ENCODE assay signal across 20 cellular contexts in the genomic region with DNA sequence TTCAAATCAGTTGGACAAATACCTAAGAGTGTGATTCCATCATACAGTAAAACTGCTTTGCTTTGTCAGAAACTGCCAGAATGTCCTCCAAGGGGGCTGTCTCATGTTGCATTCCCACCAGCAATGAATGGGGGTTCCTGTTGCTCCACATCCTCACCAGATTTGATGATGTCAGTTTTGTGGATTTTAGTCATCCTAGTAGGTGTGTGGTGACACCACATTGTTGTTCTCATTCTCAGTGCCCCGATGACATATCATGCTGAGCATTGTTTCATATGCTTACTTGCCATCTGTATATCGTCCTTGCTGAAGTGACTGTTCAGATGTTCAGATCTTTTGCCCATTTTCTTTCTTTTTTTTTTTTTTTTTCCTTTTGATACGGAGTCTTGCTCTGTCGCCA. TPM values are rescaled to one million over a fixed set of nuclear protein-coding genes. Genes with fewer than 3 reads are reported as not detected.
DNase-seq lines count a peak whose midpoint lies in the region; ATAC-seq, FAIRE-seq and TF ChIP-seq lines count a peak whose summit lies in the region.
"Had no signal": no experiment of that assay in that cellular context is flagged by ENCODE, and none has a peak within 500 bp of the region (broad histone marks: within the 10 kb centered on the region; RNA-seq: fewer than 3 reads in every experiment).

No MANE protein-coding gene starts in this region.

- in situ Hi-C loops in IMR-90 (cut with MboI; ENCODE audit: low sequenced_read_pairs) = no loop called here

- H3K27ac Mint-ChIP-seq in activated T-cell treated with anti-CD3 and anti-CD28 coated beads, Interleukin-2, amount 50 U/mL, for 24 hours = peak overlapping the region; percentile 4

- no peaks in the 10 kb centered on the region for H3K27me3 Mint-ChIP-seq in activated T-cell treated with anti-CD3 and anti-CD28 coated beads, Interleukin-2, amount 50 U/mL, for 24 hours

- H2AFZ ChIP-seq in IMR-90 (replicated peaks; ENCODE audit: low read length, poor library complexity) = no peak overlapping the region

- 0 out of 2 replicates have a peak, but pooled peaks cover 6% of the 10 kb centered on the region for H3K9me1 ChIP-seq in IMR-90 (ENCODE audit: insufficient read depth, low read length)

- H3K4me3 ChIP-seq in IMR-90 (ENCODE audit: insufficient read depth, low read depth, low read length) = no peak overlapping the region
- H3K4me3 ChIP-seq in bronchial epithelial cell (ENCODE audit: low read depth, low read length) = no peak overlapping the region
- H3K4me3 ChIP-seq: HAP-1 had no signal

- no peak overlapping the region for H2BK120ac ChIP-seq in IMR-90 (ENCODE audit: low read depth, low read length)

- H3K79me1 ChIP-seq in IMR-90 (ENCODE audit: low read depth in 1 of 2, low read length in 2 of 2) = no peaks in the 10 kb centered on the region

- TF ChIP-seq POLR2A in IMR-90 (IDR thresholded peaks at IDR 0.05; ENCODE audit: low read depth, low read length) = no peak

- no peak overlapping the region for H4K8ac ChIP-seq in IMR-90 (ENCODE audit: low read depth in 2 of 2, low read length in 2 of 2)

- H3K36me3 Mint-ChIP-seq in activated T-cell treated with anti-CD3 and anti-CD28 coated beads, Interleukin-2, amount 50 U/mL, for 24 hours (ENCODE audit: low read depth) = peaks cover 80% of the 10 kb centered on the region

- H3K4me1 Mint-ChIP-seq in activated T-cell treated with anti-CD3 and anti-CD28 coated beads, Interleukin-2, amount 50 U/mL, for 24 hours (ENCODE audit: low read depth) = peaks cover 6% of the 10 kb centered on the region

- H3K9ac ChIP-seq in IMR-90 (ENCODE audit: low read depth, low read length) = no peak overlapping the region

- no peak overlapping the region for H2BK5ac ChIP-seq in IMR-90 (ENCODE audit: low read depth, low read length, poor library complexity, severe bottlenecking)

- peaks cover 9% of the 10 kb centered on the region for H3K9me3 ChIP-seq in IMR-90 (ENCODE audit: control insufficient read depth, insufficient read depth, low read length)

- no peak for TF ChIP-seq RAD21 in IMR-90 (IDR thresholded peaks at IDR 0.05; ENCODE audit: low read length)

- no peak overlapping the region for H3K18ac ChIP-seq in IMR-90 (ENCODE audit: low read depth, low read length)

- peaks cover 31% of the 10 kb centered on the region for H3K36me3 ChIP-seq in IMR-90 (ENCODE audit: control insufficient read depth, insufficient read depth, low read length)
- peaks cover 1% of the 10 kb centered on the region for H3K36me3 ChIP-seq in bronchial epithelial cell (ENCODE audit: control insufficient read depth, insufficient read depth, low read length)
- H3K36me3 ChIP-seq: HAP-1 had no signal

- CTCF ChIA-PET in IMR-90 (lab: Yijun Ruan, JAX) = no interaction called here

- no peak overlapping the region for H3K56ac ChIP-seq in IMR-90 (ENCODE audit: extremely low read depth, insufficient read depth, low read length)

- H3K27me3 ChIP-seq in IMR-90 (ENCODE audit: control insufficient read depth, insufficient read depth, low read length) (no peaks in the 10 kb centered on the region), bronchial epithelial cell (ENCODE audit: control insufficient read depth, insufficient read depth, low read length) (no peaks in the 10 kb centered on the region)

- no peak overlapping the region for H2AK5ac ChIP-seq in IMR-90 (ENCODE audit: low read depth, low read length)

- H2BK20ac ChIP-seq in IMR-90 (ENCODE audit: low read depth, low read length) = no peak overlapping the region

- no peak overlapping the region for H3K4me3 Mint-ChIP-seq in activated T-cell treated with anti-CD3 and anti-CD28 coated beads, Interleukin-2, amount 50 U/mL, for 24 hours

- TF ChIP-seq CTCF in IMR-90 (conservative IDR thresholded peaks at IDR 0.05; ENCODE audit: low read depth, low read length) = no peak
- no peak for TF ChIP-seq CTCF in bronchial epithelial cell (IDR thresholded peaks at IDR 0.05; ENCODE audit: insufficient read depth, low read length, severe bottlenecking)

- no peak overlapping the region for H4K91ac ChIP-seq in IMR-90 (ENCODE audit: insufficient read depth, low read depth, low read length)

- no peaks in the 10 kb centered on the region for H3K4me1 ChIP-seq in IMR-90 (ENCODE audit: control insufficient read depth, insufficient read depth, low read length)
- H3K4me1 ChIP-seq: HAP-1 had no signal

- H4K5ac ChIP-seq in IMR-90 (ENCODE audit: low read depth, low read length) = no peak overlapping the region

- no peak for DNase-seq in activated T-cell treated with anti-CD3 and anti-CD28 coated beads, Interleukin-2, amount 50 U/mL, for 24 hours
- DNase-seq in activated T-cell treated with anti-CD3 and anti-CD28 coated beads for 4 hours (no peak), ELR (ENCODE audit: low read depth) (peak; percentile 38), IMR-90 (peak; percentile 6), bronchial epithelial cell (ENCODE audit: low read depth) (peak; percentile 12), HK-2 (ENCODE audit: unreplicated experiment) (no peak), activated gamma-delta T cell treated with Interleukin-2 at 50 U/mL for 16 hours (no peak), left ventricle myocardium superior (no peak)
- DNase-seq: DMS 273 treated with DMSO at 0.1 percent for 48 hours; NCI-H1417 treated with DMSO at 0.1 percent for 48 hours; NCI-H2029; NCI-H2171; NCI-H446 treated with DMSO at 0.1 percent for 48 hours; NK-92 treated with Interleukin-12 subunit alpha and Interleukin-12 subunit beta, amount 100 ng/mL, for 24 hours; OCI-M1; RPMI8226; SIG-M5 had no signal

- H3K23ac ChIP-seq in IMR-90 (ENCODE audit: low read depth, low read length) = no peak overlapping the region

- peak; percentile 87 for FAIRE-seq in bronchial epithelial cell (lab: Jason Lieb, UNC)

- H3K14ac ChIP-seq in IMR-90 (replicated peaks; ENCODE audit: low read depth, low read length) = no peak overlapping the region

- POLR2A ChIA-PET in IMR-90 (lab: Charles Lee; ENCODE audit: unreplicated experiment) = no interaction called here

- intact Hi-C loops in IMR-90 (cut with micrococcal nuclease) = no loop called here
- intact Hi-C loops in left ventricle myocardium superior (cut with micrococcal nuclease) = no loop called here

- dilution Hi-C loops in IMR-90 (cut with HindIII; ENCODE audit: low sequenced_read_pairs, unreplicated experiment) = no loop called here

- no peak overlapping the region for H3K27ac ChIP-seq in IMR-90 (ENCODE audit: insufficient read depth, low read length)
- H3K27ac ChIP-seq: C4-2B had no signal

- ATAC-seq in IMR-90 (ENCODE audit: low read depth) (no peak), left ventricle myocardium superior (no peak)

- H2BK15ac ChIP-seq in IMR-90 (ENCODE audit: low read depth, low read length) = no peak overlapping the region

- peaks cover 12% of the 10 kb centered on the region for H3K9me3 Mint-ChIP-seq in activated T-cell treated with anti-CD3 and anti-CD28 coated beads, Interleukin-2, amount 50 U/mL, for 24 hours

- H4K20me1 ChIP-seq in IMR-90 (ENCODE audit: insufficient read depth, low read length) = no peaks in the 10 kb centered on the region

- H3K4ac ChIP-seq in IMR-90 (ENCODE audit: low read depth, low read length) = no peak overlapping the region

- BruUV-seq in IMR-90 (replicated peaks; lab: Mats Ljungman, UMichigan) = no TSS peak

- H3K4me2 ChIP-seq in IMR-90 (ENCODE audit: low read depth, low read length) = no peak overlapping the region

- 100% methylated on average over 1 of the region's 4 CpGs; no CpG with 5 or more reads in 1 of the 2 experiments for WGBS in IMR-90 (ENCODE audit: extremely low coverage in 2 of 2, insufficient read length in 1 of 2), 2 experiments

- no peak overlapping the region for H2AK9ac ChIP-seq in IMR-90 (replicated peaks; ENCODE audit: low read depth, low read length, poor library complexity)

TF ChIP-seq in IMR-90, 13 proteins besides CTCF, POLR2A, EP300 and RAD21 (continues in another document):
- no peak for TF ChIP-seq FOS (IDR thresholded peaks at IDR 0.05; ENCODE audit: low read depth, low read length)
- no peak for TF ChIP-seq MAZ (IDR thresholded peaks at IDR 0.05; ENCODE audit: borderline replicate concordance, low read depth, low read length)
- TF ChIP-seq, protein P1, sequence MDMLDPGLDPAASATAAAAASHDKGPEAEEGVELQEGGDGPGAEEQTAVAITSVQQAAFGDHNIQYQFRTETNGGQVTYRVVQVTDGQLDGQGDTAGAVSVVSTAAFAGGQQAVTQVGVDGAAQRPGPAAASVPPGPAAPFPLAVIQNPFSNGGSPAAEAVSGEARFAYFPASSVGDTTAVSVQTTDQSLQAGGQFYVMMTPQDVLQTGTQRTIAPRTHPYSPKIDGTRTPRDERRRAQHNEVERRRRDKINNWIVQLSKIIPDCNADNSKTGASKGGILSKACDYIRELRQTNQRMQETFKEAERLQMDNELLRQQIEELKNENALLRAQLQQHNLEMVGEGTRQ (IDR thresholded peaks at IDR 0.05; ENCODE audit: low read depth, low read length) = no peak
- no peak for TF ChIP-seq ELK1 (IDR thresholded peaks at IDR 0.05; ENCODE audit: borderline replicate concordance, low read depth, low read length)
- no peak for TF ChIP-seq RCOR1 (IDR thresholded peaks at IDR 0.05; ENCODE audit: insufficient replicate concordance, low read length)

RNA-seq across cellular contexts. Expression of gene CDPF1, which starts 37.0 kb away (rescaled TPM):
- total RNA-seq in IMR-90 (2012; rRNA removed) (8.9 and 11.5 TPM in 2 replicates), bronchial epithelial cell (8.7 and 9.5 TPM in 2 replicates), left ventricle myocardium superior (6.2 TPM)
- 14.5 and 18.6 TPM in 2 replicates for polyA plus RNA-seq in IMR-90 (2012; rRNA removed)
- 14.2 and 21.5 TPM in 2 replicates for polyA plus RNA-seq in IMR-90 (2012; cell fraction: cytosol; rRNA removed)
- polyA plus RNA-seq in IMR-90 (2012; cell fraction: nucleus; rRNA removed; ENCODE audit: low replicate concordance) = 31.7 and 48.8 TPM in 2 replicates

RNA-seq across cellular contexts. Expression of gene PKDREJ, which starts 50.1 kb away (rescaled TPM):
- total RNA-seq in IMR-90 (2012; rRNA removed) = not detected in 2 replicates
- 0.02 TPM in 1 of 2 replicates, not detected in the other for polyA plus RNA-seq in IMR-90 (2012; rRNA removed)
- polyA plus RNA-seq in IMR-90 (2012; cell fraction: cytosol; rRNA removed) = not detected in 2 replicates
- 0.02 TPM in 1 of 2 replicates, not detected in the other for polyA plus RNA-seq in IMR-90 (2012; cell fraction: nucleus; rRNA removed; ENCODE audit: low replicate concordance)
- not detected in 2 replicates for total RNA-seq in bronchial epithelial cell
- total RNA-seq in left ventricle myocardium superior = not detected
- total RNA-seq: Daoy had no signal

RNA-seq across cellular contexts. Expression of gene TTC38, which starts 54.8 kb away (rescaled TPM):
- total RNA-seq in IMR-90 (2012; rRNA removed) = 52.3 and 74.2 TPM in 2 replicates
- polyA plus RNA-seq in IMR-90 (2012; rRNA removed) = 43.0 and 43.6 TPM in 2 replicates
- 32.5 and 46.3 TPM in 2 replicates for polyA plus RNA-seq in IMR-90 (2012; cell fraction: cytosol; rRNA removed)
- 61.7 and 68.8 TPM in 2 replicates for polyA plus RNA-seq in IMR-90 (2012; cell fraction: nucleus; rRNA removed; ENCODE audit: low replicate concordance)
- 5.4 and 8.4 TPM in 2 replicates for total RNA-seq in bronchial epithelial cell
- 24.0 TPM for total RNA-seq in left ventricle myocardium superior

Comparison
In these comparisons a context has a peak if more than half of its experiments do, and no peak if none do; other contexts are left out.
1. DNase-seq: peak in ELR (single experiment), IMR-90 (single experiment) and bronchial epithelial cell (single experiment); none in activated T-cell treated with anti-CD3 and anti-CD28 coated beads, Interleukin-2, amount 50 U/mL, for 24 hours (single experiment), activated T-cell treated with anti-CD3 and anti-CD28 coated beads for 4 hours (single experiment), HK-2 (single experiment), activated gamma-delta T cell treated with Interleukin-2 at 50 U/mL for 16 hours (single experiment) and left ventricle myocardium superior (single experiment).